Comparison of ENCODE assay signal across 23 cellular contexts in genomic region chr2:101848790-101849410, GRCh38.
DNase-seq lines count a peak whose midpoint lies in the region; ATAC-seq, FAIRE-seq and TF ChIP-seq lines count a peak whose summit lies in the region.
"Had no signal": no experiment of that assay in that cellular context is flagged by ENCODE, and none has a peak within 500 bp of the region (broad histone marks: within the 10 kb centered on the region; RNA-seq: fewer than 3 reads in every experiment).

No MANE protein-coding gene starts in this region.

- H3K9me3 ChIP-seq in right cardiac atrium (ENCODE audit: control insufficient read depth, low read length): no peaks in the 10 kb centered on the region
- H3K9me3 ChIP-seq: colonic mucosa had no signal

- no peak for FAIRE-seq in GM19239 (lab: Jason Lieb, UNC)
- FAIRE-seq: endometrium, GM12891 had no signal

- no peak overlapping the region for H3K27ac ChIP-seq in right cardiac atrium (ENCODE audit: low read length)
- H3K27ac ChIP-seq: 22Rv1, colonic mucosa had no signal

- DNase-seq in T-helper 1 cell (no peak), T-cell (no peak), right cardiac atrium (peak in 1 of 3 donors; percentile 42), osteocyte (ENCODE audit: extremely low spot score, unreplicated experiment) (no peak), GM19239 (ENCODE audit: insufficient read length, low spot score) (no peak), erythroblast (lab: John Stamatoyannopoulos, UW) (no peak)
- DNase-seq: activated CD4-positive, CD25-positive, alpha-beta regulatory T cell treated with anti-CD3 and anti-CD28 coated beads, Interleukin-2, amount 50 U/mL, for 72 hours; activated CD8-positive, alpha-beta memory T cell treated with anti-CD3 and anti-CD28 coated beads, Interleukin-2, amount 10 ng/mL, durations not matched to agents 7 days and 5 days; activated effector memory CD4-positive, alpha-beta T cell treated with anti-CD3 and anti-CD28 coated beads, Interleukin-2, amount 50 U/mL, for 16 hours; anterior cingulate cortex; colonic mucosa; GDM1; kidney glomerular epithelial cell; NCI-H1436; NCI-H2171; OCI-M1; stimulated activated CD4-positive, alpha-beta T cell treated with anti-CD3 and anti-CD28 coated beads, Interleukin-4, amount 100 ng/mL, for 24 hours had no signal

- CTCF ChIA-PET in T-cell (lab: Charles Lee): interaction anchor here in 1 of 2 donors (0.5 kb wide), 1 partner anchor 442 kb away, joined by 3 read pairs; no protein-coding TSS in a partner anchor

- intact Hi-C loops in right cardiac atrium (cut with DNase I): no loop called here

- peaks cover 5% of the 10 kb centered on the region for H3K4me1 ChIP-seq in right cardiac atrium (ENCODE audit: control insufficient read depth, insufficient read depth, low read length)
- H3K4me1 ChIP-seq: colonic mucosa had no signal

- peaks cover 5% of the 10 kb centered on the region for H3K4me1 Mint-ChIP-seq in T-helper 1 cell treated with Interleukin-12 subunit alpha and Interleukin-12 subunit beta and Interleukin-4 antibody, amounts not matched to agents 30 μg/mL and 1 μg/mL, for 36 hours (ENCODE audit: low read depth)
- H3K4me1 Mint-ChIP-seq in T-cell (peaks cover 9 to 14% (median 9%) of the 10 kb centered on the region in 3 donors), osteocyte (ENCODE audit: unreplicated experiment) (peaks cover 34% of the 10 kb centered on the region)
- H3K4me1 Mint-ChIP-seq: activated CD8-positive, alpha-beta memory T cell treated with anti-CD3 and anti-CD28 coated beads, Interleukin-2, amount 10 ng/mL, durations not matched to agents 7 days and 5 days had no signal

- no peaks in the 10 kb centered on the region for H3K9me3 Mint-ChIP-seq in T-helper 1 cell treated with Interleukin-12 subunit alpha and Interleukin-12 subunit beta and Interleukin-4 antibody, amounts not matched to agents 30 μg/mL and 1 μg/mL, for 36 hours
- H3K9me3 Mint-ChIP-seq in T-cell (no peaks in the 10 kb centered on the region), osteocyte (ENCODE audit: unreplicated experiment) (no peaks in the 10 kb centered on the region)

- no peaks in the 10 kb centered on the region for H3K27me3 Mint-ChIP-seq in T-helper 1 cell treated with Interleukin-12 subunit alpha and Interleukin-12 subunit beta and Interleukin-4 antibody, amounts not matched to agents 30 μg/mL and 1 μg/mL, for 36 hours (ENCODE audit: low read depth)
- H3K27me3 Mint-ChIP-seq in T-cell (no peaks in the 10 kb centered on the region), osteocyte (ENCODE audit: unreplicated experiment) (no peaks in the 10 kb centered on the region)
- H3K27me3 Mint-ChIP-seq: activated CD8-positive, alpha-beta memory T cell treated with anti-CD3 and anti-CD28 coated beads, Interleukin-2, amount 10 ng/mL, durations not matched to agents 7 days and 5 days had no signal

- H3K27ac Mint-ChIP-seq in T-helper 1 cell treated with Interleukin-12 subunit alpha and Interleukin-12 subunit beta and Interleukin-4 antibody, amounts not matched to agents 30 μg/mL and 1 μg/mL, for 36 hours: peak overlapping the region; percentile 4
- H3K27ac Mint-ChIP-seq in T-cell: peak overlapping the region; percentile 41 to 57
- H3K27ac Mint-ChIP-seq in osteocyte (ENCODE audit: unreplicated experiment): peak overlapping the region; percentile 21
- H3K27ac Mint-ChIP-seq: activated CD8-positive, alpha-beta memory T cell treated with anti-CD3 and anti-CD28 coated beads, Interleukin-2, amount 10 ng/mL, durations not matched to agents 7 days and 5 days had no signal

- POLR2A ChIA-PET in T-cell (lab: Charles Lee): interaction anchor here in 1 of 2 donors (0.6 kb wide), 1 partner anchor 573 kb away, joined by 3 read pairs; no protein-coding TSS in a partner anchor

- no peak for TF ChIP-seq CTCF in osteocyte (IDR thresholded peaks at IDR 0.05)

- no peak overlapping the region for H3K4me3 ChIP-seq in right cardiac atrium (ENCODE audit: low read length)
- H3K4me3 ChIP-seq: colonic mucosa, smooth muscle cell had no signal

- WGBS in right cardiac atrium: 46% methylated on average over 5 of the region's 5 CpGs

- no peaks in the 10 kb centered on the region for H3K27me3 ChIP-seq in right cardiac atrium (ENCODE audit: control insufficient read depth, insufficient read depth)
- H3K27me3 ChIP-seq: colonic mucosa had no signal

- H3K4me3 Mint-ChIP-seq in T-helper 1 cell treated with Interleukin-12 subunit alpha and Interleukin-12 subunit beta and Interleukin-4 antibody, amounts not matched to agents 30 μg/mL and 1 μg/mL, for 36 hours: no peak overlapping the region
- H3K4me3 Mint-ChIP-seq in T-cell: no peak overlapping the region
- H3K4me3 Mint-ChIP-seq in osteocyte (ENCODE audit: unreplicated experiment): no peak overlapping the region
- H3K4me3 Mint-ChIP-seq: activated CD8-positive, alpha-beta memory T cell treated with anti-CD3 and anti-CD28 coated beads, Interleukin-2, amount 10 ng/mL, durations not matched to agents 7 days and 5 days had no signal

- ATAC-seq in T-cell (replicated peaks in 1 of 4) (no peak), right cardiac atrium (peak; percentile 29 to 52), HG02852 (IDR thresholded peaks at IDR 0.05; ENCODE audit: unreplicated experiment) (no peak)
- ATAC-seq: activated CD8-positive, alpha-beta memory T cell treated with anti-CD3 and anti-CD28 coated beads, Interleukin-2, amount 10 ng/mL, durations not matched to agents 7 days and 5 days had no signal

- TF ChIP-seq POLR2A in erythroblast (IDR thresholded peaks at IDR 0.05; ENCODE audit: low read length): no peak

- peaks cover 23% of the 10 kb centered on the region for H3K36me3 Mint-ChIP-seq in T-helper 1 cell treated with Interleukin-12 subunit alpha and Interleukin-12 subunit beta and Interleukin-4 antibody, amounts not matched to agents 30 μg/mL and 1 μg/mL, for 36 hours (ENCODE audit: low read depth)
- peaks cover 40% of the 10 kb centered on the region for H3K36me3 Mint-ChIP-seq in T-cell
- H3K36me3 Mint-ChIP-seq in osteocyte (ENCODE audit: unreplicated experiment): peaks cover 43% of the 10 kb centered on the region

Comparison
In these comparisons a context has a peak if more than half of its experiments do, and no peak if none do; other contexts are left out.
1. ATAC-seq: peak in right cardiac atrium (2 of 2); none in T-cell (0 of 4) and HG02852 (single experiment).
2. Peak in every context shown above with its lines, with median percentiles within 50 percentile points of each other: H3K27ac Mint-ChIP-seq.